Comparison of ENCODE assay signal across 18 cellular contexts in genomic region chr2:238706673-238707072, GRCh38.
DNase-seq lines count a peak whose midpoint lies in the region; ATAC-seq, FAIRE-seq and TF ChIP-seq lines count a peak whose summit lies in the region.
"Had no signal": no experiment of that assay in that cellular context is flagged by ENCODE, and none has a peak within 500 bp of the region (broad histone marks: within the 10 kb centered on the region; RNA-seq: fewer than 3 reads in every experiment).

No MANE protein-coding gene starts in this region.

- TF ChIP-seq CTCF in 22Rv1 (IDR thresholded peaks at IDR 0.05), result 0 out of 2 replicates have a peak, but pooled peaks have one; percentile 6
- TF ChIP-seq CTCF in HFF-Myc (IDR thresholded peaks at IDR 0.05; ENCODE audit: low read depth, low read length, missing control alignments), result peak; percentile 25
- peak; percentile 9 for TF ChIP-seq CTCF in astrocyte (IDR thresholded peaks at IDR 0.05; ENCODE audit: insufficient read depth, low read depth, low read length)
- TF ChIP-seq CTCF in gastroesophageal sphincter (IDR thresholded peaks at IDR 0.05), result peak in 3 of 4 experiments; percentile 9 to 43 (median 29)
- TF ChIP-seq CTCF in smooth muscle cell (IDR thresholded peaks at IDR 0.05; ENCODE audit: borderline replicate concordance, insufficient read depth, poor library complexity, severe bottlenecking), result no peak

- no peaks in the 10 kb centered on the region for H4K20me1 ChIP-seq in astrocyte (ENCODE audit: insufficient read depth, low read length)
- no peaks in the 10 kb centered on the region for H4K20me1 ChIP-seq in smooth muscle cell (ENCODE audit: low read depth)

- no peak for ATAC-seq in gastroesophageal sphincter
- ATAC-seq in HG03097 (IDR thresholded peaks at IDR 0.05; ENCODE audit: low FRiP score, unreplicated experiment), result no peak

- H3K27ac Mint-ChIP-seq in astrocyte (ENCODE audit: unreplicated experiment), result no peak overlapping the region
- H3K27ac Mint-ChIP-seq: activated naive CD8-positive, alpha-beta T cell; memory B cell had no signal

- no peak for TF ChIP-seq EP300 in gastroesophageal sphincter (IDR thresholded peaks at IDR 0.05)

- H2AFZ ChIP-seq in astrocyte (ENCODE audit: low read depth, low read length) (no peak overlapping the region), smooth muscle cell (ENCODE audit: low read depth) (no peak overlapping the region)

- FAIRE-seq in astrocyte (lab: Jason Lieb, UNC), result no peak
- FAIRE-seq: D721Med had no signal

- H3K27me3 ChIP-seq in astrocyte (ENCODE audit: insufficient read depth, low read length) (peaks cover under 1% of the 10 kb centered on the region), gastroesophageal sphincter (no peaks in the 10 kb centered on the region), smooth muscle cell (ENCODE audit: low read depth) (peaks cover 34% of the 10 kb centered on the region)

- no peaks in the 10 kb centered on the region for H3K36me3 Mint-ChIP-seq in astrocyte (ENCODE audit: low read depth, unreplicated experiment)
- H3K36me3 Mint-ChIP-seq: activated naive CD8-positive, alpha-beta T cell; memory B cell had no signal

- no peaks in the 10 kb centered on the region for H3F3A ChIP-seq in smooth muscle cell (ENCODE audit: low read depth)

- no peak for TF ChIP-seq POLR2A in gastroesophageal sphincter (IDR thresholded peaks at IDR 0.05)

- 89 to 100% methylated on average over 1 of the region's 1 CpG for WGBS in gastroesophageal sphincter (ENCODE audit: low coverage in 1 of 2), 2 donors
- WGBS in smooth muscle cell (ENCODE audit: low lambda C conversion rate), result 88% methylated on average over 1 of the region's 1 CpG

- H3K27me3 Mint-ChIP-seq in astrocyte (ENCODE audit: low read depth, unreplicated experiment), result peaks cover 17% of the 10 kb centered on the region
- H3K27me3 Mint-ChIP-seq: memory B cell had no signal

- H3K4me2 ChIP-seq in astrocyte (ENCODE audit: low read length) (no peak overlapping the region), smooth muscle cell (no peak overlapping the region)

- no peak overlapping the region for H3K27ac ChIP-seq in 22Rv1
- H3K27ac ChIP-seq in astrocyte (ENCODE audit: low read depth, low read length), result no peak overlapping the region
- H3K27ac ChIP-seq in gastroesophageal sphincter, result no peak overlapping the region
- H3K27ac ChIP-seq in smooth muscle cell (ENCODE audit: low read depth), result no peak overlapping the region

- H3K4me3 ChIP-seq in HFF-Myc (replicated peaks; ENCODE audit: low read depth, low read length) (no peak overlapping the region), astrocyte (ENCODE audit: insufficient read depth, low read depth, low read length) (no peak overlapping the region), gastroesophageal sphincter (no peak overlapping the region), smooth muscle cell (no peak overlapping the region)

- H3K4me1 Mint-ChIP-seq in astrocyte (ENCODE audit: low read depth, unreplicated experiment), result no peaks in the 10 kb centered on the region
- H3K4me1 Mint-ChIP-seq: memory B cell had no signal

- DNase-seq in HFF-Myc (ENCODE audit: extremely low read depth, low read depth) (no peak), astrocyte (ENCODE audit: low read depth) (no peak), smooth muscle cell (lab: John Stamatoyannopoulos, UW; ENCODE audit: unreplicated experiment) (no peak)
- DNase-seq in stimulated activated naive CD4-positive, alpha-beta T cell (lab: John Stamatoyannopoulos, UW), result no peak
- no peak for DNase-seq in activated CD4-positive, alpha-beta T cell treated with anti-CD3 and anti-CD28 coated beads for 48 hours
- DNase-seq: activated CD4-positive, CD25-positive, alpha-beta regulatory T cell treated with anti-CD3 and anti-CD28 coated beads, Interleukin-2, amount 50 U/mL, for 72 hours; activated CD8-positive, alpha-beta memory T cell treated with anti-CD3 and anti-CD28 coated beads, Interleukin-2, amount 50 U/mL, for 48 hours; cortex of kidney; NCI-H1105; nucleus accumbens; stimulated activated CD4-positive, alpha-beta T cell treated with anti-CD3 and anti-CD28 coated beads, Interleukin-12 subunit alpha, Interleukin-12 subunit beta, amount 100 ng/mL, for 4 hours; substantia nigra had no signal

- no peaks in the 10 kb centered on the region for H3K9me3 Mint-ChIP-seq in astrocyte (ENCODE audit: unreplicated experiment)
- H3K9me3 Mint-ChIP-seq: memory B cell had no signal

- no peak overlapping the region for H3K4me3 Mint-ChIP-seq in astrocyte (ENCODE audit: unreplicated experiment)
- H3K4me3 Mint-ChIP-seq: activated naive CD8-positive, alpha-beta T cell; memory B cell had no signal

- H3K4me1 ChIP-seq in astrocyte (ENCODE audit: insufficient read depth, low read length) (no peaks in the 10 kb centered on the region), gastroesophageal sphincter (peaks cover 0 to 21% (median 0%) of the 10 kb centered on the region in 3 donors), smooth muscle cell (ENCODE audit: low read depth) (no peaks in the 10 kb centered on the region)

- H3K9me3 ChIP-seq in astrocyte (ENCODE audit: insufficient read depth, low read depth, low read length), result no peaks in the 10 kb centered on the region
- no peaks in the 10 kb centered on the region for H3K9me3 ChIP-seq in gastroesophageal sphincter
- H3K9me3 ChIP-seq in smooth muscle cell (replicated peaks; ENCODE audit: low read depth), result no peaks in the 10 kb centered on the region

- H3K79me2 ChIP-seq in astrocyte (ENCODE audit: insufficient read depth, low read length), result no peaks in the 10 kb centered on the region
- no peaks in the 10 kb centered on the region for H3K79me2 ChIP-seq in smooth muscle cell (ENCODE audit: low read depth)

- H3K36me3 ChIP-seq in astrocyte (ENCODE audit: insufficient read depth, low read length), result no peaks in the 10 kb centered on the region
- no peaks in the 10 kb centered on the region for H3K36me3 ChIP-seq in gastroesophageal sphincter
- H3K36me3 ChIP-seq in smooth muscle cell (ENCODE audit: low read depth), result no peaks in the 10 kb centered on the region

- H3K9ac ChIP-seq in astrocyte (ENCODE audit: low read length) (no peak overlapping the region), smooth muscle cell (ENCODE audit: low read depth) (no peak overlapping the region)
